Comparison of ENCODE assay signal across 1 cellular context in the genomic region with DNA sequence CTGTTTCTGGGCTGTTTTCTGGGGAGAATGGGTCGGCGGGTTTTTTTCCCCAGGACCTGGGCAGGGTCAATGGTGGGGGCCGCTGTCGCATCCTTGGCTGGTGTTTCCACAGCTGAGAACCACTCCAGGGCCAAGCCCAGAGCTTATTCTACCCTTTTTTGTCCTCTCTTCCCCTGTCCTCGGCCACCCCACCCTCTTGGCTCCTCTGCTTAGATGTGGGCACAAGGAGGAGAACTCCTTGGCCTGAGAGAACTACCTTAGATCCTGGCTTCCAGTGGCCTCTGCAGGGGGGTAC.
TF ChIP-seq lines count a peak whose summit lies in the region.

No MANE protein-coding gene starts in this region.

TF ChIP-seq in HCT116, 20 proteins besides CTCF, POLR2A, EP300 and RAD21:
- TF ChIP-seq, protein P1, sequence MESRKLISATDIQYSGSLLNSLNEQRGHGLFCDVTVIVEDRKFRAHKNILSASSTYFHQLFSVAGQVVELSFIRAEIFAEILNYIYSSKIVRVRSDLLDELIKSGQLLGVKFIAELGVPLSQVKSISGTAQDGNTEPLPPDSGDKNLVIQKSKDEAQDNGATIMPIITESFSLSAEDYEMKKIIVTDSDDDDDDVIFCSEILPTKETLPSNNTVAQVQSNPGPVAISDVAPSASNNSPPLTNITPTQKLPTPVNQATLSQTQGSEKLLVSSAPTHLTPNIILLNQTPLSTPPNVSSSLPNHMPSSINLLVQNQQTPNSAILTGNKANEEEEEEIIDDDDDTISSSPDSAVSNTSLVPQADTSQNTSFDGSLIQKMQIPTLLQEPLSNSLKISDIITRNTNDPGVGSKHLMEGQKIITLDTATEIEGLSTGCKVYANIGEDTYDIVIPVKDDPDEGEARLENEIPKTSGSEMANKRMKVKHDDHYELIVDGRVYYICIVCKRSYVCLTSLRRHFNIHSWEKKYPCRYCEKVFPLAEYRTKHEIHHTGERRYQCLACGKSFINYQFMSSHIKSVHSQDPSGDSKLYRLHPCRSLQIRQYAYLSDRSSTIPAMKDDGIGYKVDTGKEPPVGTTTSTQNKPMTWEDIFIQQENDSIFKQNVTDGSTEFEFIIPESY (IDR thresholded peaks at IDR 0.05; ENCODE audit: extremely low read depth, insufficient replicate concordance, low read length) = no peak
- TF ChIP-seq FOSL1 (IDR thresholded peaks at IDR 0.05; ENCODE audit: low read depth) (no peak), ZFX (IDR thresholded peaks at IDR 0.05) (no peak), EGR1 (IDR thresholded peaks at IDR 0.05; ENCODE audit: low read depth) (no peak), YY1 (IDR thresholded peaks at IDR 0.05; ENCODE audit: extremely low read depth, insufficient replicate concordance, low read depth, low read length) (no peak), CEBPB (IDR thresholded peaks at IDR 0.05; ENCODE audit: low read depth) (no peak), EZH2phosphoT487 (IDR thresholded peaks at IDR 0.05; ENCODE audit: borderline replicate concordance) (no peak)
- TF ChIP-seq, protein P2, sequence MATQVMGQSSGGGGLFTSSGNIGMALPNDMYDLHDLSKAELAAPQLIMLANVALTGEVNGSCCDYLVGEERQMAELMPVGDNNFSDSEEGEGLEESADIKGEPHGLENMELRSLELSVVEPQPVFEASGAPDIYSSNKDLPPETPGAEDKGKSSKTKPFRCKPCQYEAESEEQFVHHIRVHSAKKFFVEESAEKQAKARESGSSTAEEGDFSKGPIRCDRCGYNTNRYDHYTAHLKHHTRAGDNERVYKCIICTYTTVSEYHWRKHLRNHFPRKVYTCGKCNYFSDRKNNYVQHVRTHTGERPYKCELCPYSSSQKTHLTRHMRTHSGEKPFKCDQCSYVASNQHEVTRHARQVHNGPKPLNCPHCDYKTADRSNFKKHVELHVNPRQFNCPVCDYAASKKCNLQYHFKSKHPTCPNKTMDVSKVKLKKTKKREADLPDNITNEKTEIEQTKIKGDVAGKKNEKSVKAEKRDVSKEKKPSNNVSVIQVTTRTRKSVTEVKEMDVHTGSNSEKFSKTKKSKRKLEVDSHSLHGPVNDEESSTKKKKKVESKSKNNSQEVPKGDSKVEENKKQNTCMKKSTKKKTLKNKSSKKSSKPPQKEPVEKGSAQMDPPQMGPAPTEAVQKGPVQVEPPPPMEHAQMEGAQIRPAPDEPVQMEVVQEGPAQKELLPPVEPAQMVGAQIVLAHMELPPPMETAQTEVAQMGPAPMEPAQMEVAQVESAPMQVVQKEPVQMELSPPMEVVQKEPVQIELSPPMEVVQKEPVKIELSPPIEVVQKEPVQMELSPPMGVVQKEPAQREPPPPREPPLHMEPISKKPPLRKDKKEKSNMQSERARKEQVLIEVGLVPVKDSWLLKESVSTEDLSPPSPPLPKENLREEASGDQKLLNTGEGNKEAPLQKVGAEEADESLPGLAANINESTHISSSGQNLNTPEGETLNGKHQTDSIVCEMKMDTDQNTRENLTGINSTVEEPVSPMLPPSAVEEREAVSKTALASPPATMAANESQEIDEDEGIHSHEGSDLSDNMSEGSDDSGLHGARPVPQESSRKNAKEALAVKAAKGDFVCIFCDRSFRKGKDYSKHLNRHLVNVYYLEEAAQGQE (IDR thresholded peaks at IDR 0.05; ENCODE audit: low read depth) = no peak
